ENCODE assay signal across 9 cellular contexts in the genomic region with DNA sequence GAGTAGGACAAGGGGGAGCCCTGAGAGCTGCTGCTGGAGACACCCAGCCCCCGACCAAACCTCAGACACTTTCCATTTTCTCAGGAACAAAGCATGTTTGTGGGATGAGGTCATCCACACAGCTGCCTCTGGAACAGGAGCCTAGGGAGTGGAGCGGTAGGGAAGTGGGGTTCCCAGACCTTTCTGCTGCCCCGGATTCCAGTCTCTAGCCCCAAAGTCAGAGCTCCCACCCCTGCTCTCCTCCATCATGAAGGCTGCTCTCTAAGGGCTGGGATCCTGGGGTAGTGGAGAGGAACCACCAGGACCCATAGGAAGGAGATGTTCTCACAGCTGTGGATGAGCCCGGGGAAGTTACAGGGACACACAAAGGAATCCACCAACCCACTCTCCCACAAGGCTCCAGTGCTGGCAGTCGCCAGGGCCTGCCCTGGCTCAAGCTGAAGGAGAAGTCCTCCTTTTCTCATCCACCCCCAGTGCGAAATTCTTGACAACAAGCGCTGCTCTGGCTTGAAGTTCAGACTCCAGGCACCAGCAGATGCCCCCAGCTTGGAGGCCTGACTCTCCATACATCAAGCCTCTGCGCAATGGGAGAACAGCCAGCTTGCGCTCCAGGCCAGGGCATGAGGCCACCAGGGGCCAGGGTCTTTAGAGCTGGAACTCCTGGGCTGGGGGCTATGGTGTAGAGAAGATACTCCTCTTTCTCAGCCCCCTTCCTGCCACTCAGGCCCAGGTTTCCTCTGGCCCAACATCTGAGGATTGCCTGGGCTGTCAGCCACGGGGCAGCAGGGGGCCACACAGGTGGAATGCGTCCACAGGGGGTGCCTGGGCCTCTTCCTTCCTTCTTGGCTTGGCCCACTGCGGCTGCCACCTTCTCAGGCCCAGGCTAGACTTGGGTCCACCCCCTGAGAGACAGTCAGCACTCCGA. TPM values are rescaled to one million over a fixed set of nuclear protein-coding genes. Genes with fewer than 3 reads are reported as not detected.
DNase-seq lines count a peak whose midpoint lies in the region; ATAC-seq and TF ChIP-seq lines count a peak whose summit lies in the region.
"Had no signal": no experiment of that assay in that cellular context is flagged by ENCODE, and none has a peak within 500 bp of the region (broad histone marks: within the 10 kb centered on the region; RNA-seq: fewer than 3 reads in every experiment).

No MANE protein-coding gene starts in this region.

- peaks cover 50% of the 10 kb centered on the region for H3K4me1 ChIP-seq in mammary epithelial cell (ENCODE audit: insufficient read depth, low read length)
- peaks cover 15 to 90% (median 72%) of the 10 kb centered on the region in 4 donors for H3K4me1 ChIP-seq in tibial artery

- H3K9ac ChIP-seq in mammary epithelial cell (ENCODE audit: insufficient read depth, low read length) = peak overlapping the region; percentile 36

- peak overlapping the region; percentile 47 for H2AFZ ChIP-seq in mammary epithelial cell (ENCODE audit: low read depth, low read length)

- H3K27me3 ChIP-seq in mammary epithelial cell (ENCODE audit: insufficient read depth, low read length) (no peaks in the 10 kb centered on the region), layer of hippocampus (ENCODE audit: control insufficient read depth, insufficient read depth, low read length) (no peaks in the 10 kb centered on the region), tibial artery (no peaks in the 10 kb centered on the region)

- CTCF ChIA-PET in mammary epithelial cell (lab: Charles Lee; ENCODE audit: low non-redundant PET) = interaction anchor here (0.6 kb wide), 1 partner anchor 125 kb away, joined by 10 read pairs; no protein-coding TSS in a partner anchor

- H3K27me3 Mint-ChIP-seq in activated naive CD4-positive, alpha-beta T cell treated with anti-CD3 and anti-CD28 coated beads, Interleukin-2, amount 50 U/mL, for 24 hours = no peaks in the 10 kb centered on the region

- H3K36me3 Mint-ChIP-seq in activated naive CD4-positive, alpha-beta T cell treated with anti-CD3 and anti-CD28 coated beads, Interleukin-2, amount 50 U/mL, for 24 hours = peaks cover 1% of the 10 kb centered on the region

- H3K27ac ChIP-seq in mammary epithelial cell (ENCODE audit: insufficient read depth, low read depth, low read length) = peak overlapping the region; percentile 48
- H3K27ac ChIP-seq in layer of hippocampus (ENCODE audit: low read depth, low read length) = peak overlapping the region; percentile 74
- H3K27ac ChIP-seq in tibial artery = peak overlapping the region; percentile 93 to 98

- no peaks in the 10 kb centered on the region for H3K9me3 ChIP-seq in mammary epithelial cell (replicated peaks; ENCODE audit: insufficient read depth, low read length)
- no peaks in the 10 kb centered on the region for H3K9me3 ChIP-seq in tibial artery

- dilution Hi-C loops in mammary epithelial cell (cut with HindIII; ENCODE audit: low sequenced_read_pairs) = no loop called here

- H3K4me1 Mint-ChIP-seq in activated naive CD4-positive, alpha-beta T cell treated with anti-CD3 and anti-CD28 coated beads, Interleukin-2, amount 50 U/mL, for 24 hours = peaks cover 67% of the 10 kb centered on the region

- BruUV-seq in mammary epithelial cell (replicated peaks; lab: Mats Ljungman, UMichigan) = no TSS peak

- no peak overlapping the region for H3K4me3 Mint-ChIP-seq in activated naive CD4-positive, alpha-beta T cell treated with anti-CD3 and anti-CD28 coated beads, Interleukin-2, amount 50 U/mL, for 24 hours

- TF ChIP-seq CTCF in mammary epithelial cell (conservative IDR thresholded peaks at IDR 0.05 in 1 of 2, IDR thresholded peaks at IDR 0.05 in 1 of 2; ENCODE audit: extremely low read depth in 1 of 2, insufficient read depth in 1 of 2, low read depth in 1 of 2, low read length in 2 of 2) (no peak), tibial artery (IDR thresholded peaks at IDR 0.05) (no peak)

- ATAC-seq in GM21529 (IDR thresholded peaks at IDR 0.05; ENCODE audit: unreplicated experiment) = no peak

- DNase-seq in activated naive CD4-positive, alpha-beta T cell (lab: John Stamatoyannopoulos, UW) = no peak
- DNase-seq in mammary epithelial cell (peak; percentile 41), tibial artery (peak; percentile 33 to 76), SKM-1 (lab: John Stamatoyannopoulos, UW; ENCODE audit: unreplicated experiment) (no peak), NCI-H2227 treated with DMSO at 0.1 percent for 48 hours (lab: John Stamatoyannopoulos, UW) (no peak)
- DNase-seq: DND-41 had no signal

- in situ Hi-C loops in mammary epithelial cell (cut with MboI; ENCODE audit: low sequenced_read_pairs in 2 of 2) = no loop called here

- no peaks in the 10 kb centered on the region for H4K20me1 ChIP-seq in mammary epithelial cell (ENCODE audit: insufficient read depth, low read length)

- 14% methylated on average over 12 of the region's 13 CpGs for WGBS in mammary epithelial cell (ENCODE audit: low coverage, missing lambda C conversion rate)

- H3K36me3 ChIP-seq in mammary epithelial cell (ENCODE audit: insufficient read depth, low read length) (peaks cover 10% of the 10 kb centered on the region), tibial artery (peaks cover 0 to 23% (median 19%) of the 10 kb centered on the region in 3 donors)

- peak overlapping the region; percentile 59 for H3K27ac Mint-ChIP-seq in activated naive CD4-positive, alpha-beta T cell treated with anti-CD3 and anti-CD28 coated beads, Interleukin-2, amount 50 U/mL, for 24 hours

- H3K4me2 ChIP-seq in mammary epithelial cell (ENCODE audit: insufficient read depth, low read depth, low read length) = peak overlapping the region; percentile 62

- H3K9me3 Mint-ChIP-seq in activated naive CD4-positive, alpha-beta T cell treated with anti-CD3 and anti-CD28 coated beads, Interleukin-2, amount 50 U/mL, for 24 hours = no peaks in the 10 kb centered on the region

- H3K4me3 ChIP-seq in mammary epithelial cell (replicated peaks in 1 of 3; ENCODE audit: insufficient read depth in 1 of 3, low read depth in 2 of 3, low read length in 3 of 3) (no peak overlapping the region), tibial artery (peak overlapping the region; percentile 0 to 21)

- peaks cover 55% of the 10 kb centered on the region for H3K79me2 ChIP-seq in mammary epithelial cell (ENCODE audit: insufficient read depth, low read length)

- intact Hi-C loops in mammary epithelial cell (cut with micrococcal nuclease) = no loop called here
- intact Hi-C loops in tibial artery (cut with DNase I; ENCODE audit: low total_unique reads) = no loop called here

RNA-seq across cellular contexts. Expression of gene FHL3, which starts 4.5 kb away (rescaled TPM):
- 10 to 100 TPM; 21.5 to 29.0 TPM for total RNA-seq in mammary epithelial cell
- polyA plus RNA-seq in mammary epithelial cell = 15.6 TPM
- polyA minus RNA-seq in mammary epithelial cell = 77.3 TPM

RNA-seq across cellular contexts. Expression of gene SF3A3, which starts 11.0 kb away (rescaled TPM):
- 10 to 100 TPM; 55.7 to 73.8 TPM for total RNA-seq in mammary epithelial cell
- polyA plus RNA-seq in mammary epithelial cell = 45.0 TPM
- 304 TPM for polyA minus RNA-seq in mammary epithelial cell

RNA-seq across cellular contexts. Expression of gene UTP11, which starts 11.7 kb away (rescaled TPM):
- 10 to 100 TPM; 34.0 to 42.1 TPM for total RNA-seq in mammary epithelial cell
- 27.0 TPM for polyA plus RNA-seq in mammary epithelial cell
- polyA minus RNA-seq in mammary epithelial cell = 11.9 TPM

RNA-seq across cellular contexts. Expression of gene POU3F1, which starts 45.8 kb away (rescaled TPM):
- total RNA-seq in mammary epithelial cell = under 1 TPM; 0.17 to 0.59 TPM
- 0.05 TPM for polyA plus RNA-seq in mammary epithelial cell
- not detected for polyA minus RNA-seq in mammary epithelial cell

RNA-seq across cellular contexts. Expression of gene INPP5B, which starts 53.9 kb away (rescaled TPM):
- 10 to 100 TPM; 11.2 to 17.5 TPM for total RNA-seq in mammary epithelial cell
- polyA plus RNA-seq in mammary epithelial cell = 4.5 TPM
- 10.5 TPM for polyA minus RNA-seq in mammary epithelial cell

Comparison
In these comparisons a context has a peak if more than half of its experiments do, and no peak if none do; other contexts are left out.
1. DNase-seq: peak in mammary epithelial cell (single experiment) and tibial artery (2 of 2); none in activated naive CD4-positive, alpha-beta T cell (0 of 4), SKM-1 (single experiment) and NCI-H2227 treated with DMSO at 0.1 percent for 48 hours (single experiment).
2. H3K4me3 ChIP-seq: peak in tibial artery (2 of 2); none in mammary epithelial cell (0 of 3).
3. Peak in every context shown above with its lines, with median percentiles within 50 percentile points of each other: H3K27ac ChIP-seq.